Comparison of ENCODE assay signal across 16 cellular contexts in genomic region chr11:106031210-106031845, GRCh38. TPM values are rescaled to one million over a fixed set of nuclear protein-coding genes. Genes with fewer than 3 reads are reported as not detected.
A peak's percentile ranks its signal among the peaks of the same experiment; 100 is the strongest.
DNase-seq lines count a peak whose midpoint lies in the region; ATAC-seq and TF ChIP-seq lines count a peak whose summit lies in the region.
"Had no signal": no experiment of that assay in that cellular context is flagged by ENCODE, and none has a peak within 500 bp of the region (broad histone marks: within the 10 kb centered on the region; RNA-seq: fewer than 3 reads in every experiment).

No MANE protein-coding gene starts in this region.

- peaks cover 0 to 3% (median 0%) of the 10 kb centered on the region in 9 donors for H3K27me3 ChIP-seq in heart left ventricle

- DNase-seq in RKO (ENCODE audit: low spot score) (peak; percentile 27), foreskin fibroblast (peak; percentile 25 to 28), heart left ventricle (no peak), KG1 (lab: John Stamatoyannopoulos, UW) (no peak)
- DNase-seq in activated naive CD8-positive, alpha-beta T cell treated with anti-CD3 and anti-CD28 coated beads, Interleukin-2, amount 50 U/mL, for 24 hours = no peak
- DNase-seq: activated naive CD4-positive, alpha-beta T cell; COR-L47; effector CD8-positive, alpha-beta T cell; glutamatergic neuron; islet precursor cell; mucosa of descending colon; small intestine had no signal

- no peaks in the 10 kb centered on the region for H3K4me1 ChIP-seq in heart left ventricle

- no peak for TF ChIP-seq POLR2A in heart left ventricle (IDR thresholded peaks at IDR 0.05)

- no peak overlapping the region for H3K27ac ChIP-seq in heart left ventricle
- H3K27ac ChIP-seq: VCaP had no signal

- H3K4me1 Mint-ChIP-seq in activated naive CD8-positive, alpha-beta T cell treated with anti-CD3 and anti-CD28 coated beads, Interleukin-2, amount 50 U/mL, for 24 hours = no peaks in the 10 kb centered on the region

- no peak for TF ChIP-seq CTCF in foreskin fibroblast (IDR thresholded peaks at IDR 0.05; ENCODE audit: low read depth, low read length)
- TF ChIP-seq CTCF in heart left ventricle (IDR thresholded peaks at IDR 0.05) = no peak

- no peak overlapping the region for H3K4me3 ChIP-seq in foreskin fibroblast (ENCODE audit: low read depth in 1 of 2, low read length in 2 of 2)
- H3K4me3 ChIP-seq in heart left ventricle = no peak overlapping the region
- H3K4me3 ChIP-seq: mucosa of descending colon had no signal

- no peak overlapping the region for H3K4me3 Mint-ChIP-seq in activated naive CD8-positive, alpha-beta T cell treated with anti-CD3 and anti-CD28 coated beads, Interleukin-2, amount 50 U/mL, for 24 hours

- peaks cover 3% of the 10 kb centered on the region for H3K36me3 Mint-ChIP-seq in activated naive CD8-positive, alpha-beta T cell treated with anti-CD3 and anti-CD28 coated beads, Interleukin-2, amount 50 U/mL, for 24 hours (ENCODE audit: low read depth)

- intact Hi-C loops in heart left ventricle (cut with DNase I) = no loop called here

- 52 to 68% (median 60%) methylated on average over 2 of the region's 2 CpGs for WGBS in heart left ventricle, 4 donors

- H3K27me3 Mint-ChIP-seq in activated naive CD8-positive, alpha-beta T cell treated with anti-CD3 and anti-CD28 coated beads, Interleukin-2, amount 50 U/mL, for 24 hours = peaks cover 38% of the 10 kb centered on the region

- no peaks in the 10 kb centered on the region for H3K36me3 ChIP-seq in heart left ventricle

- peaks cover 11% of the 10 kb centered on the region for H3K9me3 Mint-ChIP-seq in activated naive CD8-positive, alpha-beta T cell treated with anti-CD3 and anti-CD28 coated beads, Interleukin-2, amount 50 U/mL, for 24 hours

- ATAC-seq in GM18502 (IDR thresholded peaks at IDR 0.05; ENCODE audit: poor library complexity, unreplicated experiment) = peak; percentile 53
- peak; percentile 58 for ATAC-seq in HG02571 (IDR thresholded peaks at IDR 0.05; ENCODE audit: unreplicated experiment)
- ATAC-seq in heart left ventricle = no peak
- no peak for ATAC-seq in activated naive CD8-positive, alpha-beta T cell treated with anti-CD3 and anti-CD28 coated beads, Interleukin-2, amount 50 U/mL, for 24 hours
- no peak for ATAC-seq in GM21737 (IDR thresholded peaks at IDR 0.05; ENCODE audit: unreplicated experiment)
- ATAC-seq: mucosa of descending colon had no signal

- H3K9me3 ChIP-seq in heart left ventricle = no peaks in the 10 kb centered on the region
- H3K9me3 ChIP-seq: mucosa of descending colon had no signal

- no peak overlapping the region for H3K27ac Mint-ChIP-seq in activated naive CD8-positive, alpha-beta T cell treated with anti-CD3 and anti-CD28 coated beads, Interleukin-2, amount 50 U/mL, for 24 hours

RNA-seq across cellular contexts. Expression of gene MSANTD4, which starts 9.3 kb away (rescaled TPM):
- 10 to 100 TPM; 13.3 to 27.2 (median 19.7) TPM for total RNA-seq in heart left ventricle
- 10 to 100 TPM in 1 of 2 donors, 1 to 10 TPM in 1; 7.3 to 28.7 TPM for polyA plus RNA-seq in heart left ventricle

RNA-seq across cellular contexts. Expression of gene KBTBD3, which starts 45.8 kb away (rescaled TPM):
- 10 to 100 TPM in 4 of 9 donors, 1 to 10 TPM in 5; 2.8 to 17.3 (median 9.4) TPM for total RNA-seq in heart left ventricle
- 1 to 10 TPM; 3.2 to 4.9 TPM for polyA plus RNA-seq in heart left ventricle

RNA-seq across cellular contexts. Expression of gene AASDHPPT, which starts 46.1 kb away (rescaled TPM):
- 10 to 100 TPM; 30.0 to 42.8 (median 38.4) TPM for total RNA-seq in heart left ventricle
- polyA plus RNA-seq in heart left ventricle = 10 to 100 TPM; 14.6 to 21.8 TPM

Comparison
In these comparisons a context has a peak if more than half of its experiments do, and no peak if none do; other contexts are left out.
1. ATAC-seq: peak in GM18502 (single experiment) and HG02571 (single experiment); none in heart left ventricle (0 of 4), activated naive CD8-positive, alpha-beta T cell treated with anti-CD3 and anti-CD28 coated beads, Interleukin-2, amount 50 U/mL, for 24 hours (single experiment) and GM21737 (single experiment).
2. DNase-seq: peak in RKO (single experiment) and foreskin fibroblast (2 of 2); none in heart left ventricle (0 of 5), activated naive CD8-positive, alpha-beta T cell treated with anti-CD3 and anti-CD28 coated beads, Interleukin-2, amount 50 U/mL, for 24 hours (single experiment) and KG1 (single experiment).